In the genomic region with DNA sequence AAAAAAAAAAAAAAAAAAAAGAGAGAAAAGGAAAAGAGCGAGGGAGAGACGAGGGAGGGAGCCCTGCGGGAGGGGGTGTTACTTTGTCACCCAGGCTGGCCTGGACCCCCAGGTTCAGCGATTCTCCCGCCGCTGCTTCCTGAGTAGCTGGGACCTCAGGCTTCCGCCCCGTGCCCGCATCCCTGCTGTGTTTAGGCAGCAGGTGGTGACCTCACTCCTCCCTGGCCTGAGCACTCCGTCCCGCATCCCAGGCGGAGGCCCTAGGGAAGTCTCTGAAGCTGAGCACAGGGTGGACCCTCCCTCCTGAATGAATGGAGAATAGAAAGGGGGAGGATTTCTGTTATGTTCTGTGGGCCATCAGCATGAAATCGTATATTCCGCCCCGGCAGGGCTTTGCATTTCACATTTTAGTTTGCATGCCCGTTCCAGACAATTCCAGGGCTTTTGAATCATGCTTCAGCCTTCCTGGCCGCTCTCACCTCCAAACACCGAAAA, we compare ENCODE assay signal across 8 cellular contexts. TPM values are rescaled to one million over a fixed set of nuclear protein-coding genes. Genes with fewer than 3 reads are reported as not detected.
DNase-seq lines count a peak whose midpoint lies in the region; ATAC-seq and TF ChIP-seq lines count a peak whose summit lies in the region.
"Not testable (repeated sequence)": the region's sequence is repeated elsewhere in the genome, so short reads cannot be mapped to it uniquely, and the experiment has no call there.

No MANE protein-coding gene starts in this region.

- peaks cover 84% of the 10 kb centered on the region for H3K79me2 ChIP-seq in DND-41 (ENCODE audit: insufficient read depth, low read length)
- H3K79me2 ChIP-seq in parathyroid adenoma, result peaks cover 21% of the 10 kb centered on the region

- peak overlapping the region; percentile 89 for H3K27ac Mint-ChIP-seq in WTC11

- peaks cover 14% of the 10 kb centered on the region; the same call in 1 of the 2 replicates for H4K20me1 ChIP-seq in DND-41 (ENCODE audit: insufficient read depth, low read length)

- H3K9me3 ChIP-seq in DND-41 (ENCODE audit: insufficient read depth, low read length, severe bottlenecking); left lung; parathyroid adenoma (ENCODE audit: control insufficient read depth, low read length); thoracic aorta: not testable (repeated sequence)

- H3K27me3 Mint-ChIP-seq in WTC11 (ENCODE audit: low read depth), result not testable (repeated sequence)

- POLR2A ChIA-PET in WTC11 (lab: Charles Lee), result interaction anchor here (0.6 to 0.7 kb wide), 2 partner anchors 25 to 358 kb away, joined by 7 to 8 read pairs; no protein-coding TSS in a partner anchor

- H3K36me3 Mint-ChIP-seq in WTC11, result not testable (repeated sequence)

- peaks cover 37% of the 10 kb centered on the region for H3K4me1 ChIP-seq in DND-41 (ENCODE audit: insufficient read depth, low read length)
- H3K4me1 ChIP-seq in left lung, result peaks cover 0 to 21% of the 10 kb centered on the region in 2 donors
- not testable (repeated sequence) for H3K4me1 ChIP-seq in parathyroid adenoma
- H3K4me1 ChIP-seq in thoracic aorta (ENCODE audit: control insufficient read depth in 1 of 2, low read depth in 2 of 2), result peaks cover 9 to 16% of the 10 kb centered on the region in 2 donors

- H3K9me3 Mint-ChIP-seq in WTC11, result not testable (repeated sequence)

- intact Hi-C loops in left lung (cut with DNase I), result not testable (repeated sequence)

- H3K4me3 ChIP-seq in DND-41 (ENCODE audit: low read depth in 1 of 2, low read length in 2 of 2) (peak overlapping the region; percentile 48 to 75), astrocyte of the cerebellum (ENCODE audit: low read depth, low read length) (peak overlapping the region; percentile 58), fibroblast of mammary gland (ENCODE audit: control insufficient read depth, low read depth, low read length) (peak overlapping the region; percentile 71), left lung (peak overlapping the region; percentile 28 to 55), parathyroid adenoma (ENCODE audit: low read depth, low read length) (peak overlapping the region; percentile 57), thoracic aorta (peak overlapping the region; percentile 77)

- H3K27me3 ChIP-seq in DND-41 (ENCODE audit: insufficient read depth, low read length, poor library complexity); left lung; parathyroid adenoma (ENCODE audit: control insufficient read depth, insufficient read depth, low read length); thoracic aorta (replicated peaks; ENCODE audit: insufficient read depth): not testable (repeated sequence)

- in situ Hi-C loops in astrocyte of the cerebellum (cut with HindIII; ENCODE audit: low sequenced_read_pairs), result not testable (repeated sequence)

- H2AFZ ChIP-seq in DND-41 (ENCODE audit: low read depth, low read length) (peak overlapping the region; percentile 67), parathyroid adenoma (peak overlapping the region; percentile 11)

- not testable (repeated sequence) for TF ChIP-seq CTCF in DND-41 (IDR thresholded peaks at IDR 0.05; ENCODE audit: borderline replicate concordance, extremely low read depth, low read length, poor library complexity, severe bottlenecking); WTC11 (IDR thresholded peaks at IDR 0.05); astrocyte of the cerebellum (IDR thresholded peaks at IDR 0.05; ENCODE audit: low read depth, low read length, missing control alignments); fibroblast of mammary gland (conservative IDR thresholded peaks at IDR 0.05; ENCODE audit: control insufficient read depth, insufficient read depth, low read depth, low read length); left lung (IDR thresholded peaks at IDR 0.05); parathyroid adenoma (IDR thresholded peaks at IDR 0.05); thoracic aorta (IDR thresholded peaks at IDR 0.05)

- H3K27ac ChIP-seq in DND-41 (ENCODE audit: low read length) (peak overlapping the region; percentile 64), left lung (peak overlapping the region; percentile 13 to 81), parathyroid adenoma (peak overlapping the region; percentile 61), thoracic aorta (peak overlapping the region; percentile 76 to 83)

- CTCF ChIA-PET in WTC11 (lab: Charles Lee), result interaction anchor here (0.7 to 0.9 kb wide), 3 partner anchors 9 to 200 kb away, joined by 4 to 5 read pairs (median 5); no protein-coding TSS in a partner anchor

- DNase-seq in DND-41 (peak; percentile 70), WTC11 (ENCODE audit: low spot score) (peak; percentile 68), astrocyte of the cerebellum (ENCODE audit: low read depth) (peak; percentile 0), left lung (peak; percentile 34 to 81)
- DNase-seq in fibroblast of mammary gland (ENCODE audit: low read depth); thoracic aorta (ENCODE audit: low spot score): not testable (repeated sequence)

- H3K4me3 Mint-ChIP-seq in WTC11, result peak overlapping the region; percentile 89

- H3K36me3 ChIP-seq in DND-41 (ENCODE audit: insufficient read depth, low read length), result peaks cover 10% of the 10 kb centered on the region; the same call in 1 of the 2 replicates
- H3K36me3 ChIP-seq in left lung; parathyroid adenoma (ENCODE audit: control insufficient read depth, insufficient read depth, low read length); thoracic aorta: not testable (repeated sequence)

- H3K9ac ChIP-seq in DND-41 (ENCODE audit: low read depth, low read length), result peak overlapping the region; percentile 75
- not testable (repeated sequence) for H3K9ac ChIP-seq in parathyroid adenoma

- ATAC-seq in DND-41 (ENCODE audit: insufficient read depth, low read depth) (peak; percentile 30), HG03196 (IDR thresholded peaks at IDR 0.05; ENCODE audit: unreplicated experiment) (peak; percentile 14), WTC11 (peak; percentile 48), left lung (peak; percentile 6)
- ATAC-seq in thoracic aorta (ENCODE audit: insufficient number of reproducible peaks, low FRiP score, low read depth), result not testable (repeated sequence)

- peak overlapping the region; percentile 95 for H3K4me2 ChIP-seq in DND-41 (ENCODE audit: insufficient read depth, low read length)
- H3K4me2 ChIP-seq in parathyroid adenoma (ENCODE audit: low read length), result peak overlapping the region; percentile 27

- H3K4me1 Mint-ChIP-seq in WTC11, result peaks cover 35% of the 10 kb centered on the region

TF ChIP-seq in WTC11, 78 proteins besides CTCF, POLR2A, EP300 and RAD21:
- TF ChIP-seq, protein P1, sequence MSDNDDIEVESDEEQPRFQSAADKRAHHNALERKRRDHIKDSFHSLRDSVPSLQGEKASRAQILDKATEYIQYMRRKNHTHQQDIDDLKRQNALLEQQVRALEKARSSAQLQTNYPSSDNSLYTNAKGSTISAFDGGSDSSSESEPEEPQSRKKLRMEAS (CRISPR knock-in tag; IDR thresholded peaks at IDR 0.05), result peak; percentile 5; the same call in 1 of the 2 replicates
- TF ChIP-seq ZNF263 (CRISPR knock-in tag; IDR thresholded peaks at IDR 0.05; ENCODE audit: low read depth) (peak; percentile 80; the same call in 1 of the 2 replicates), ETV6 (CRISPR knock-in tag; IDR thresholded peaks at IDR 0.05) (0 out of 2 replicates have a peak, but pooled peaks have one; percentile 36)

RNA-seq across cellular contexts. Expression of a gene that starts 7.9 kb away (rescaled TPM):
- total RNA-seq in WTC11 (2021) (47.1 to 59.2 TPM (median 49.2 TPM) in 3 replicates), left lung (10 to 100 TPM; 23.8 to 24.6 TPM), thoracic aorta (10 to 100 TPM; 13.7 to 24.5 TPM)

RNA-seq across cellular contexts. Expression of a gene that starts 34.7 kb away (rescaled TPM):
- total RNA-seq in WTC11 (2021), result 34.6 to 40.3 TPM (median 35.0 TPM) in 3 replicates
- 10 to 100 TPM; 18.1 to 19.1 TPM for total RNA-seq in left lung
- 10 to 100 TPM; 16.0 to 22.7 TPM for total RNA-seq in thoracic aorta
